ENCODE assay signal across 8 cellular contexts in genomic region chr10:104809288-104810090, GRCh38.
DNase-seq lines count a peak whose midpoint lies in the region; ATAC-seq and TF ChIP-seq lines count a peak whose summit lies in the region.

No MANE protein-coding gene starts in this region.

- H3K27ac Mint-ChIP-seq in MCF 10A (ENCODE audit: low read depth, unreplicated experiment) = peak overlapping the region; percentile 91
- no peak overlapping the region for H3K27ac Mint-ChIP-seq in natural killer cell

- H3K27me3 ChIP-seq in breast epithelium (no peaks in the 10 kb centered on the region), dorsolateral prefrontal cortex (no peaks in the 10 kb centered on the region)

- H3K4me3 Mint-ChIP-seq in MCF 10A (ENCODE audit: unreplicated experiment) (no peak overlapping the region), natural killer cell (no peak overlapping the region)

- ATAC-seq in HG03175 (IDR thresholded peaks at IDR 0.05; ENCODE audit: unreplicated experiment) (peak; percentile 70), natural killer cell (no peak)

- no peaks in the 10 kb centered on the region for H3K4me1 ChIP-seq in breast epithelium

- H3K9me3 Mint-ChIP-seq in MCF 10A (ENCODE audit: unreplicated experiment) (peaks cover 24% of the 10 kb centered on the region), natural killer cell (peaks cover 0 to 4% of the 10 kb centered on the region in 2 donors)

- no peak for TF ChIP-seq POLR2A in breast epithelium (IDR thresholded peaks at IDR 0.05)

- peaks cover 0 to 7% of the 10 kb centered on the region in 2 donors for H3K9me3 ChIP-seq in breast epithelium

- H3K27ac ChIP-seq in breast epithelium = no peak overlapping the region
- peak overlapping the region; percentile 79 for H3K27ac ChIP-seq in RWPE1
- peak overlapping the region in 12 of 59 donors; percentile 4 to 64 (median 24) for H3K27ac ChIP-seq in dorsolateral prefrontal cortex

- intact Hi-C loops in MCF 10A (cut with micrococcal nuclease) = loop anchor here (1.0 to 5.0 kb wide), 4 partner anchors 15 to 480 kb away; no protein-coding TSS in a partner anchor
- intact Hi-C loops in breast epithelium (cut with DNase I; ENCODE audit: low total_unique reads) = no loop called here
- intact Hi-C loops in natural killer cell (cut with micrococcal nuclease) = no loop called here
- intact Hi-C loops in dorsolateral prefrontal cortex (cut with DNase I) = no loop called here

- H3K4me1 Mint-ChIP-seq in MCF 10A (ENCODE audit: insufficient read depth, unreplicated experiment) (peaks cover 34% of the 10 kb centered on the region), natural killer cell (no peaks in the 10 kb centered on the region)

- POLR2A ChIA-PET in MCF 10A (lab: Yijun Ruan, JAX) (interaction anchor here (0.7 to 0.8 kb wide), 2 partner anchors 41 to 115 kb away, joined by 3 read pairs; no protein-coding TSS in a partner anchor), RWPE1 (lab: Yijun Ruan, JAX; ENCODE audit: low non-redundant PET) (no interaction called here)

- peak; percentile 99 for DNase-seq in MCF 10A (ENCODE audit: unreplicated experiment)
- no peak for DNase-seq in breast epithelium (ENCODE audit: low spot score in 2 of 2)
- DNase-seq in RWPE1 (ENCODE audit: low spot score) = peak; percentile 53
- DNase-seq in natural killer cell = no peak
- no peak for DNase-seq in SIG-M5 (lab: John Stamatoyannopoulos, UW)
- no peak for DNase-seq in dorsolateral prefrontal cortex
- DNase-seq in NCI-H2107 (lab: John Stamatoyannopoulos, UW) = no peak

- H3K36me3 Mint-ChIP-seq in MCF 10A (ENCODE audit: insufficient read depth, unreplicated experiment) (peaks cover 14% of the 10 kb centered on the region), natural killer cell (no peaks in the 10 kb centered on the region)

- no peaks in the 10 kb centered on the region for H3K36me3 ChIP-seq in breast epithelium

- CTCF ChIA-PET in MCF 10A (lab: Yijun Ruan, JAX) (interaction anchor here (0.5 to 1.1 kb wide), 2 partner anchors 111 to 1226 kb away, joined by 3 to 4 read pairs; no protein-coding TSS in a partner anchor), RWPE1 (lab: Yijun Ruan, JAX) (interaction anchor here (0.6 kb wide), 1 partner anchor 9 kb away, joined by 5 read pairs; no protein-coding TSS in a partner anchor)

- no peak for TF ChIP-seq CTCF in MCF 10A (IDR thresholded peaks at IDR 0.05; ENCODE audit: unreplicated experiment)
- no peak for TF ChIP-seq CTCF in breast epithelium (IDR thresholded peaks at IDR 0.05)
- no peak for TF ChIP-seq CTCF in RWPE1 (conservative IDR thresholded peaks at IDR 0.05; ENCODE audit: low read depth)
- no peak for TF ChIP-seq CTCF in natural killer cell (IDR thresholded peaks at IDR 0.05)
- TF ChIP-seq CTCF in dorsolateral prefrontal cortex (IDR thresholded peaks at IDR 0.05 in 54 of 56, conservative IDR thresholded peaks at IDR 0.05 in 2 of 56; ENCODE audit: low read depth in 1 of 56, partially characterized antibody in 56 of 56) = no peak

- BruUV-seq in MCF 10A (replicated peaks; lab: Mats Ljungman, UMichigan) = no TSS peak

- H3K27me3 Mint-ChIP-seq in MCF 10A (ENCODE audit: insufficient read depth, unreplicated experiment) (no peaks in the 10 kb centered on the region), natural killer cell (ENCODE audit: low read depth in 2 of 2) (peaks cover 6 to 15% of the 10 kb centered on the region in 2 donors)

- H3K4me3 ChIP-seq in breast epithelium = no peak overlapping the region
- no peak overlapping the region for H3K4me3 ChIP-seq in dorsolateral prefrontal cortex

Comparison
In these comparisons a context has a peak if more than half of its experiments do, and no peak if none do; other contexts are left out.
1. DNase-seq: peak in MCF 10A (single experiment) and RWPE1 (single experiment); none in breast epithelium (0 of 2), natural killer cell (single experiment), SIG-M5 (single experiment), dorsolateral prefrontal cortex (0 of 10) and NCI-H2107 (single experiment).